Comparison of ENCODE assay signal across 9 cellular contexts in the genomic region with DNA sequence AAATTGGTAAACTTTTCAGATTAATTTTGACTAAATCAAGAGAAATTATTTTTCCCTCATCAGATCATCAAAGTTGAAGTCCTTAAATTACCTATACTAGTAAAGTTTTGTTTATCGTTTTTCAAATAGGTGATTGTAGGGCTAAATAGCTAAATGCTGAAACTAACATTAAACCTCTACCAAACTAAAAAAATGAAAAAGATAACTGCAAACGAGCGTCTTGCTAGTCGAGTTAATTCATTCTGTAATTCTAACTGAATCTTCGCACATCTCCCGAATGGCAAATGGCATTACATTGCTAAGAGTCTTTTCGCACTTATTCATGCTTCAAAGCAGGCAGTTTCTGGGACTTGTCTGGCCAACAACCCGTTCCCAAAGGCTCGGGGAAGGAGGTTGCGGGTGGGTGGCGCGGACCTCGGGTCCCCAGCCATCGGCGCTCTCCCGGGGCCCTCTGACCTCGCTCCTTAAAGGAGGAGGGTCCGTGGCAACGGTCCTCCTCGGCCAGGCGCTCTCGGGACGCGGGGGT. TPM values are rescaled to one million over a fixed set of nuclear protein-coding genes. Genes with fewer than 3 reads are reported as not detected.
DNase-seq lines count a peak whose midpoint lies in the region; ATAC-seq, FAIRE-seq and TF ChIP-seq lines count a peak whose summit lies in the region.
"Had no signal": no experiment of that assay in that cellular context is flagged by ENCODE, and none has a peak within 500 bp of the region (broad histone marks: within the 10 kb centered on the region; RNA-seq: fewer than 3 reads in every experiment).

No MANE protein-coding gene starts in this region.

- peak; percentile 35 for DNase-seq in GM20000 (ENCODE audit: low spot score)
- DNase-seq in RWPE2 (ENCODE audit: low spot score): no peak
- DNase-seq in fibroblast of peridontal ligament (ENCODE audit: extremely low read depth): peak; percentile 27
- DNase-seq in pancreas: no peak
- DNase-seq in amniotic stem cell (lab: John Stamatoyannopoulos, UW): no peak
- DNase-seq in NCI-H2081 (lab: John Stamatoyannopoulos, UW): no peak
- no peak for DNase-seq in RKO (ENCODE audit: low spot score)

- H3K27me3 ChIP-seq in RWPE2 (ENCODE audit: insufficient read depth, poor library complexity, severe bottlenecking): no peaks in the 10 kb centered on the region
- peaks cover 0 to 11% (median 0%) of the 10 kb centered on the region in 4 donors for H3K27me3 ChIP-seq in pancreas

- peak; percentile 22; the same call in 2 of the 3 replicates for ATAC-seq in RWPE2 (ENCODE audit: low read depth)
- ATAC-seq in pancreas: peak in 1 of 4 donors; percentile 9
- ATAC-seq in HG03196 (IDR thresholded peaks at IDR 0.05; ENCODE audit: unreplicated experiment): no peak

- H3K27ac ChIP-seq in RWPE2 (ENCODE audit: poor library complexity, severe bottlenecking): no peak overlapping the region
- no peak overlapping the region for H3K27ac ChIP-seq in pancreas

- peak overlapping the region; percentile 95 for H3K4me3 ChIP-seq in RWPE2 (ENCODE audit: severe bottlenecking)
- H3K4me3 ChIP-seq in pancreas: peak overlapping the region; percentile 38 to 56 (median 54)

- H3K4me1 ChIP-seq in RWPE2 (ENCODE audit: insufficient read depth, poor library complexity, severe bottlenecking) (peaks cover 10% of the 10 kb centered on the region), pancreas (no peaks in the 10 kb centered on the region)

- 27 to 30% methylated on average over 24 of the region's 24 CpGs for WGBS in pancreas, 2 donors

- TF ChIP-seq CTCF in GM20000 (IDR thresholded peaks at IDR 0.05; ENCODE audit: extremely low read depth, missing control alignments) (no peak), RWPE2 (IDR thresholded peaks at IDR 0.05; ENCODE audit: poor library complexity, severe bottlenecking) (no peak), pancreas (IDR thresholded peaks at IDR 0.05) (no peak)

- H3K36me3 ChIP-seq in RWPE2 (ENCODE audit: low read depth): no peaks in the 10 kb centered on the region
- no peaks in the 10 kb centered on the region for H3K36me3 ChIP-seq in pancreas

- intact Hi-C loops in pancreas (cut with DNase I): no loop called here

- no peak for FAIRE-seq in pancreas (lab: Jason Lieb, UNC)

- H3K9me3 ChIP-seq in RWPE2 (ENCODE audit: severe bottlenecking) (no peaks in the 10 kb centered on the region), pancreas (no peaks in the 10 kb centered on the region)

RNA-seq across cellular contexts. Expression of a gene that starts 43.8 kb away (rescaled TPM):
- under 1 TPM in 2 of 6 donors, not detected in 4; 0.35 to 0.67 TPM for total RNA-seq in pancreas
- 1 to 10 TPM in 1 of 2 donors, under 1 TPM in 1; 0.84 to 3.0 TPM for polyA plus RNA-seq in pancreas
- total RNA-seq: T-helper 1 cell treated with Interleukin-12 subunit alpha and Interleukin-12 subunit beta and Interleukin-4 antibody, amounts not matched to agents 30 ng/mL and 1 ng/mL, for 36 hours had no signal

Comparison
In these comparisons a context has a peak if more than half of its experiments do, and no peak if none do; other contexts are left out.
1. DNase-seq: peak in GM20000 (single experiment) and fibroblast of peridontal ligament (single experiment); none in RWPE2 (single experiment), pancreas (0 of 6), amniotic stem cell (single experiment), NCI-H2081 (0 of 2) and RKO (single experiment).